1 cellular context compared by ENCODE assay signal in genomic region chr16:12337776-12338655, GRCh38.
TF ChIP-seq lines count a peak whose summit lies in the region.

No MANE protein-coding gene starts in this region.

TF ChIP-seq in IMR-90, 13 proteins besides CTCF, POLR2A, EP300 and RAD21 (continued from another document):
- no peak for TF ChIP-seq BHLHE40 (IDR thresholded peaks at IDR 0.05; ENCODE audit: low read depth, low read length)
- no peak for TF ChIP-seq USF2 (IDR thresholded peaks at IDR 0.05; ENCODE audit: low read depth, low read length)
- TF ChIP-seq CEBPB (IDR thresholded peaks at IDR 0.05; ENCODE audit: low read depth, low read length), result no peak
- no peak for TF ChIP-seq MXI1 (IDR thresholded peaks at IDR 0.05; ENCODE audit: borderline replicate concordance, low read depth, low read length)
- no peak for TF ChIP-seq RFX5 (IDR thresholded peaks at IDR 0.05; ENCODE audit: low read depth, low read length)
- TF ChIP-seq ELK1 (IDR thresholded peaks at IDR 0.05; ENCODE audit: borderline replicate concordance, low read depth, low read length), result no peak
- TF ChIP-seq SMC3 (IDR thresholded peaks at IDR 0.05; ENCODE audit: low read depth, low read length), result no peak
